In the genomic region with DNA sequence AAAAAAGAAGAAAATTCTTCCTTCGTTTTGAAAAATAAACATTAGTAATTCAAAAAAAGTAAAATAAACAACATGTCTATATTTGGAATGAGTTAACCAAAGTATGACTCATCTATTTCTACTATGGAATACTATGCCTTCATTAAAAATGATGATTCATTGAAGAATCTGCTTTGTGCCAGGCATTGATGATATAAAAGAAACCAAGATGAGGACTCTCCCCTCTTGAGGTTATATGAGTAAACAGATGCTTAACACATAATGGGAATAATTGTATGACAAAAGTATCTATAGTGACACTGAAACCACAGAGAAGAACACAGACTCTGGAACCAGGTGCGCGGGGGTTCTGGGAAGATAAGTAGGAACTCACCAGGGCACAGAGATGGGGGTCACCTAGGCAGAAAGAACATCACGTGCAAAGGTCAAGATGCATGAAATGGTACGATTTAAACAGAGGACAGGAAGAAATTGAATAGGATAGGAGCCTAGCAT, we compare ENCODE assay signal across 9 cellular contexts. TPM values are rescaled to one million over a fixed set of nuclear protein-coding genes. Genes with fewer than 3 reads are reported as not detected.
DNase-seq lines count a peak whose midpoint lies in the region; ATAC-seq, FAIRE-seq and TF ChIP-seq lines count a peak whose summit lies in the region.
"Had no signal": no experiment of that assay in that cellular context is flagged by ENCODE, and none has a peak within 500 bp of the region (broad histone marks: within the 10 kb centered on the region; RNA-seq: fewer than 3 reads in every experiment).

No MANE protein-coding gene starts in this region.

- H3K27me3 Mint-ChIP-seq in activated T-helper 17 cell treated with anti-CD3 and anti-CD28 coated beads, Interleukin-2, amount 50 U/mL, for 72 hours: peaks cover 3% of the 10 kb centered on the region
- no peaks in the 10 kb centered on the region for H3K27me3 Mint-ChIP-seq in GM23338 (ENCODE audit: insufficient read depth, low read depth, poor library complexity)

- peaks cover 8% of the 10 kb centered on the region for H3K4me1 Mint-ChIP-seq in activated T-helper 17 cell treated with anti-CD3 and anti-CD28 coated beads, Interleukin-2, amount 50 U/mL, for 72 hours
- H3K4me1 Mint-ChIP-seq in GM23338: no peaks in the 10 kb centered on the region

- H2AFZ ChIP-seq in GM23338: no peak overlapping the region

- H3K27ac ChIP-seq in kidney (ENCODE audit: low read depth in 2 of 2, low read length in 2 of 2) (no peak overlapping the region), GM23338 (ENCODE audit: low read depth) (no peak overlapping the region)

- peak; percentile 80 for ATAC-seq in activated T-helper 17 cell treated with anti-CD3 and anti-CD28 coated beads, Interleukin-2, amount 50 U/mL, for 72 hours (replicated peaks)
- ATAC-seq in GM23338: no peak

- intact Hi-C loops in kidney (cut with DNase I): no loop called here

- H3K4me3 ChIP-seq in kidney (ENCODE audit: low read length in 2 of 2) (no peak overlapping the region), GM23338 (no peak overlapping the region)

- H3K27ac Mint-ChIP-seq in activated T-helper 17 cell treated with anti-CD3 and anti-CD28 coated beads, Interleukin-2, amount 50 U/mL, for 72 hours: peak overlapping the region; percentile 11
- H3K27ac Mint-ChIP-seq in GM23338: no peak overlapping the region

- H3K36me3 ChIP-seq in kidney (ENCODE audit: control insufficient read depth in 1 of 2, insufficient read depth in 2 of 2, low read length in 2 of 2) (no peaks in the 10 kb centered on the region), GM23338 (ENCODE audit: insufficient read depth) (no peaks in the 10 kb centered on the region)

- no peaks in the 10 kb centered on the region for H3K9me2 ChIP-seq in GM23338 (ENCODE audit: insufficient read depth)

- no peaks in the 10 kb centered on the region for H3K9me3 Mint-ChIP-seq in activated T-helper 17 cell treated with anti-CD3 and anti-CD28 coated beads, Interleukin-2, amount 50 U/mL, for 72 hours
- H3K9me3 Mint-ChIP-seq in GM23338: no peaks in the 10 kb centered on the region; the same call in 2 of the 3 replicates

- FAIRE-seq in kidney (lab: Jason Lieb, UNC): no peak

- H3K4me1 ChIP-seq in kidney (ENCODE audit: control insufficient read depth in 1 of 2, insufficient read depth in 1 of 2, low read depth in 1 of 2, low read length in 2 of 2) (peaks cover under 1 to 1% of the 10 kb centered on the region in 2 donors), GM23338 (ENCODE audit: insufficient read depth) (no peaks in the 10 kb centered on the region)

- DNase-seq in COR-L47 (lab: John Stamatoyannopoulos, UW) (peak; percentile 76), NCI-H1105 (lab: John Stamatoyannopoulos, UW) (peak; percentile 37), kidney (peak; percentile 11), GM23338 (ENCODE audit: low spot score) (no peak), occipital lobe (lab: John Stamatoyannopoulos, UW) (no peak), GDM1 (lab: John Stamatoyannopoulos, UW) (no peak), SW 1271 (lab: John Stamatoyannopoulos, UW) (no peak)
- DNase-seq: glutamatergic neuron had no signal

- H4K20me1 ChIP-seq in GM23338 (replicated peaks; ENCODE audit: insufficient read depth): no peaks in the 10 kb centered on the region

- no peak for TF ChIP-seq CTCF in kidney (IDR thresholded peaks at IDR 0.05; ENCODE audit: borderline replicate concordance, extremely low read depth, insufficient read depth)
- no peak for TF ChIP-seq CTCF in GM23338 (conservative IDR thresholded peaks at IDR 0.05; ENCODE audit: low read depth in 2 of 2)

- H3K27me3 ChIP-seq in GM23338 (ENCODE audit: insufficient read depth): no peaks in the 10 kb centered on the region

- no peak overlapping the region for H3K4me3 Mint-ChIP-seq in activated T-helper 17 cell treated with anti-CD3 and anti-CD28 coated beads, Interleukin-2, amount 50 U/mL, for 72 hours
- no peak overlapping the region for H3K4me3 Mint-ChIP-seq in GM23338

- no peaks in the 10 kb centered on the region for H3F3A ChIP-seq in GM23338 (replicated peaks; ENCODE audit: low read depth)

- H3K9ac ChIP-seq in kidney (ENCODE audit: low read length in 2 of 2): no peak overlapping the region

- no peaks in the 10 kb centered on the region for H3K9me3 ChIP-seq in kidney (ENCODE audit: control insufficient read depth in 1 of 2, low read length in 2 of 2)

- H3K36me3 Mint-ChIP-seq in activated T-helper 17 cell treated with anti-CD3 and anti-CD28 coated beads, Interleukin-2, amount 50 U/mL, for 72 hours (ENCODE audit: low read depth): no peaks in the 10 kb centered on the region
- no peaks in the 10 kb centered on the region for H3K36me3 Mint-ChIP-seq in GM23338 (ENCODE audit: low read depth)

- H3K79me2 ChIP-seq in GM23338 (replicated peaks; ENCODE audit: insufficient read depth): no peaks in the 10 kb centered on the region

- no peak overlapping the region for H3K4me2 ChIP-seq in GM23338

TF ChIP-seq in GM23338, 12 proteins besides CTCF, POLR2A, EP300 and RAD21 (continues in another document):
- TF ChIP-seq CREB1 (CRISPR knock-in tag; IDR thresholded peaks at IDR 0.05; ENCODE audit: low read depth): no peak
- TF ChIP-seq STAT1 (IDR thresholded peaks at IDR 0.05; ENCODE audit: unreplicated experiment): no peak
- no peak for TF ChIP-seq EZH2phosphoT487 (IDR thresholded peaks at IDR 0.05; ENCODE audit: unreplicated experiment)
- TF ChIP-seq, protein P1, sequence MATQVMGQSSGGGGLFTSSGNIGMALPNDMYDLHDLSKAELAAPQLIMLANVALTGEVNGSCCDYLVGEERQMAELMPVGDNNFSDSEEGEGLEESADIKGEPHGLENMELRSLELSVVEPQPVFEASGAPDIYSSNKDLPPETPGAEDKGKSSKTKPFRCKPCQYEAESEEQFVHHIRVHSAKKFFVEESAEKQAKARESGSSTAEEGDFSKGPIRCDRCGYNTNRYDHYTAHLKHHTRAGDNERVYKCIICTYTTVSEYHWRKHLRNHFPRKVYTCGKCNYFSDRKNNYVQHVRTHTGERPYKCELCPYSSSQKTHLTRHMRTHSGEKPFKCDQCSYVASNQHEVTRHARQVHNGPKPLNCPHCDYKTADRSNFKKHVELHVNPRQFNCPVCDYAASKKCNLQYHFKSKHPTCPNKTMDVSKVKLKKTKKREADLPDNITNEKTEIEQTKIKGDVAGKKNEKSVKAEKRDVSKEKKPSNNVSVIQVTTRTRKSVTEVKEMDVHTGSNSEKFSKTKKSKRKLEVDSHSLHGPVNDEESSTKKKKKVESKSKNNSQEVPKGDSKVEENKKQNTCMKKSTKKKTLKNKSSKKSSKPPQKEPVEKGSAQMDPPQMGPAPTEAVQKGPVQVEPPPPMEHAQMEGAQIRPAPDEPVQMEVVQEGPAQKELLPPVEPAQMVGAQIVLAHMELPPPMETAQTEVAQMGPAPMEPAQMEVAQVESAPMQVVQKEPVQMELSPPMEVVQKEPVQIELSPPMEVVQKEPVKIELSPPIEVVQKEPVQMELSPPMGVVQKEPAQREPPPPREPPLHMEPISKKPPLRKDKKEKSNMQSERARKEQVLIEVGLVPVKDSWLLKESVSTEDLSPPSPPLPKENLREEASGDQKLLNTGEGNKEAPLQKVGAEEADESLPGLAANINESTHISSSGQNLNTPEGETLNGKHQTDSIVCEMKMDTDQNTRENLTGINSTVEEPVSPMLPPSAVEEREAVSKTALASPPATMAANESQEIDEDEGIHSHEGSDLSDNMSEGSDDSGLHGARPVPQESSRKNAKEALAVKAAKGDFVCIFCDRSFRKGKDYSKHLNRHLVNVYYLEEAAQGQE (IDR thresholded peaks at IDR 0.05; ENCODE audit: unreplicated experiment): no peak
- TF ChIP-seq, protein P2, sequence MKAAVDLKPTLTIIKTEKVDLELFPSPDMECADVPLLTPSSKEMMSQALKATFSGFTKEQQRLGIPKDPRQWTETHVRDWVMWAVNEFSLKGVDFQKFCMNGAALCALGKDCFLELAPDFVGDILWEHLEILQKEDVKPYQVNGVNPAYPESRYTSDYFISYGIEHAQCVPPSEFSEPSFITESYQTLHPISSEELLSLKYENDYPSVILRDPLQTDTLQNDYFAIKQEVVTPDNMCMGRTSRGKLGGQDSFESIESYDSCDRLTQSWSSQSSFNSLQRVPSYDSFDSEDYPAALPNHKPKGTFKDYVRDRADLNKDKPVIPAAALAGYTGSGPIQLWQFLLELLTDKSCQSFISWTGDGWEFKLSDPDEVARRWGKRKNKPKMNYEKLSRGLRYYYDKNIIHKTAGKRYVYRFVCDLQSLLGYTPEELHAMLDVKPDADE (IDR thresholded peaks at IDR 0.05): no peak
- no peak for TF ChIP-seq ZNF114 (CRISPR knock-in tag; IDR thresholded peaks at IDR 0.05)
- TF ChIP-seq POLR2AphosphoS5 (IDR thresholded peaks at IDR 0.05; ENCODE audit: low read depth): no peak
- TF ChIP-seq NANOG (IDR thresholded peaks at IDR 0.05; ENCODE audit: borderline replicate concordance): no peak

RNA-seq across cellular contexts. Expression of a gene that starts 18.8 kb away (rescaled TPM):
- under 1 TPM; 0.32 to 0.64 TPM for total RNA-seq in activated T-helper 17 cell treated with anti-CD3 and anti-CD28 coated beads, Interleukin-2, amount 50 U/mL, for 72 hours
- total RNA-seq in kidney (400 TPM), occipital lobe (0.31 TPM)
- polyA plus RNA-seq in kidney (ENCODE audit: insufficient read depth, low read depth, low replicate concordance) (81.8 TPM), GM23338 (2016; fragmentation: Nextera tagmentation; extraction: Ambion mirVana) (10.9 and 12.3 TPM in 2 replicates)
- total RNA-seq in GM23338 (2014; rRNA removed; shearing (Covaris generic)): 13.0 and 19.5 TPM in 2 replicates

RNA-seq across cellular contexts. Expression of a gene that starts 46.8 kb away (rescaled TPM):
- total RNA-seq in activated T-helper 17 cell treated with anti-CD3 and anti-CD28 coated beads, Interleukin-2, amount 50 U/mL, for 72 hours: 10 to 100 TPM; 36.9 to 39.8 TPM
- total RNA-seq in kidney: 54.6 TPM
- 48.7 TPM for polyA plus RNA-seq in kidney (ENCODE audit: insufficient read depth, low read depth, low replicate concordance)
- total RNA-seq in GM23338 (2014; rRNA removed; shearing (Covaris generic)): 61.6 and 80.3 TPM in 2 replicates
- 32.1 and 35.0 TPM in 2 replicates for polyA plus RNA-seq in GM23338 (2016; fragmentation: Nextera tagmentation; extraction: Ambion mirVana)
- 18.9 TPM for total RNA-seq in occipital lobe

Comparison
In these comparisons a context has a peak if more than half of its experiments do, and no peak if none do; other contexts are left out.
1. DNase-seq: peak in COR-L47 (single experiment), NCI-H1105 (single experiment) and kidney (single experiment); none in GM23338 (single experiment), occipital lobe (single experiment), GDM1 (single experiment) and SW 1271 (0 of 2).
2. RNA of a gene that starts 18.8 kb away (total RNA-seq): 400 TPM in kidney (single experiment); 13.0 to 19.5 TPM in GM23338, 0.32 to 0.64 TPM in activated T-helper 17 cell treated with anti-CD3 and anti-CD28 coated beads, Interleukin-2, amount 50 U/mL, for 72 hours and 0.31 TPM in occipital lobe (single experiment); every median in the first group is over 10 times any median in the second.